ENCODE assay signal across 13 cellular contexts in the genomic region with DNA sequence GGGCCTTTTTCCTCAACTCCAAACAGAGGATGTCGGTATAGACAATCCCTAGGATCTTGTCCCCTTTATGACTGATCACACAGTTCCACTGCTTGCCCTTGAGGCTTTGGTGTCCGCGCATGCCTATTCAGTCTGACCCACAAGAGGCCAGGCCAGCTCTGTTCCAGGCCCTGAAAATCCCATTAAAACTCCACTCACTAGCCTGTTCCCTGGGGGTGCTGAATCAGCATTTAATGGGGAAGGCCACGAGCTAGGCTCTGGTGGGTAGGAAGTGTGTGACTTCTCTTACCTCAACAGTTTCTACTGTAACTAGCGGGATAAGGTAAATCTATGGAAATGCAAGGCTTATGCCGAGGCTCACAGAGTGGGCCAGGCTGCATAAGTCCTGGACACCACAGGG.
"Had no signal": no experiment of that assay in that cellular context is flagged by ENCODE, and none has a peak within 500 bp of the region (broad histone marks: within the 10 kb centered on the region; RNA-seq: fewer than 3 reads in every experiment).

No MANE protein-coding gene starts in this region.

- H3K36me3 ChIP-seq: adrenal gland, ovary, right lobe of liver, thyroid gland, uterus had no signal

- H3K4me1 ChIP-seq: uterus had no signal

- H3K4me2 ChIP-seq: smooth muscle cell had no signal

- H3K4me3 ChIP-seq: adrenal gland, lung, ovary, right lobe of liver, smooth muscle cell, thyroid gland, uterus had no signal

- H3K9me3 ChIP-seq: adrenal gland, ovary, right lobe of liver, thyroid gland, uterus had no signal

- H3K27me3 ChIP-seq: adrenal gland, ovary, right lobe of liver, thyroid gland, uterus had no signal

- H3K27ac ChIP-seq: adrenal gland, epithelial cell of prostate, ovary, thyroid gland, uterus had no signal

- DNase-seq: activated CD4-positive, alpha-beta T cell treated with anti-CD3 and anti-CD28 coated beads for 48 hours; activated T-cell treated with anti-CD3 and anti-CD28 coated beads, Interleukin-2, amount 50 U/mL, for 1 hour; dermis blood vessel endothelial cell; left colon; midbrain; ovary; thyroid gland; uterus had no signal

- ATAC-seq: left colon, right lobe of liver had no signal
